In genomic region chr16:3458852-3459361, GRCh38 we compare ENCODE assay signal across 6 cellular contexts. TPM values are rescaled to one million over a fixed set of nuclear protein-coding genes. Genes with fewer than 3 reads are reported as not detected.
DNase-seq lines count a peak whose midpoint lies in the region; ATAC-seq, FAIRE-seq and TF ChIP-seq lines count a peak whose summit lies in the region.

No MANE protein-coding gene starts in this region.

- H3K4ac ChIP-seq in H9 (ENCODE audit: low read depth, low read length), result no peak overlapping the region

- H3K9ac ChIP-seq in H9 (ENCODE audit: extremely low read depth, insufficient read length, low read length), result peak overlapping the region; percentile 86

- H2BK12ac ChIP-seq in H9 (ENCODE audit: insufficient read length, low read depth, low read length), result peak overlapping the region; percentile 43

- H3K4me3 Mint-ChIP-seq in H9, result peak overlapping the region; percentile 92 to 96

- peaks cover 8% of the 10 kb centered on the region; the same call in 1 of the 2 replicates for H3K4me1 ChIP-seq in H9 (ENCODE audit: insufficient read depth, low read length)

- H3K27ac Mint-ChIP-seq in H9, result peak overlapping the region; percentile 87 to 95 (median 94); a peak in 6 of 7 replicates

- no CpG with 5 or more reads among the region's 10 CpGs for WGBS in H9 (ENCODE audit: extremely low coverage, insufficient read length, low lambda C conversion rate)

- peak overlapping the region; percentile 46 for H3K18ac ChIP-seq in H9 (ENCODE audit: insufficient read length, low read depth, low read length)

- H2AK5ac ChIP-seq in H9 (ENCODE audit: insufficient read length, low read length), result no peak overlapping the region

- H3K27me3 ChIP-seq in H9 (ENCODE audit: insufficient read depth, low read length), result no peaks in the 10 kb centered on the region

- peaks cover 34 to 36% of the 10 kb centered on the region in 2 experiments for H3K4me1 Mint-ChIP-seq in H9

- no peak for ATAC-seq in HG03571 (IDR thresholded peaks at IDR 0.05; ENCODE audit: unreplicated experiment)

- H3K14ac ChIP-seq in H9 (ENCODE audit: insufficient read depth, low read length), result peak overlapping the region; percentile 96; the same call in 1 of the 2 replicates

- no peak overlapping the region for H3K23ac ChIP-seq in H9 (ENCODE audit: insufficient read length, low read depth, low read length)

- H3T11ph ChIP-seq in H9 (ENCODE audit: low read length), result no peak overlapping the region

- H4K5ac ChIP-seq in H9 (ENCODE audit: insufficient read length, low read depth, low read length), result no peak overlapping the region

- H3K36me3 Mint-ChIP-seq in H9 (ENCODE audit: insufficient read depth in 1 of 3, low read depth in 3 of 3), result no peaks in the 10 kb centered on the region

- H2BK15ac ChIP-seq in H9 (ENCODE audit: low read depth, low read length), result no peak overlapping the region

- no peak overlapping the region for H4K8ac ChIP-seq in H9 (replicated peaks; ENCODE audit: insufficient read length, low read depth, low read length)

- no peak overlapping the region for H2AFZ ChIP-seq in H9 (ENCODE audit: low read length)

- DNase-seq in H9 (no peak), left kidney (ENCODE audit: low read depth, low spot score) (peak; percentile 83), NCI-H1105 (lab: John Stamatoyannopoulos, UW) (no peak), H54 (ENCODE audit: insufficient read length, low spot score) (no peak)

- H3K27me3 Mint-ChIP-seq in H9 (ENCODE audit: low read depth), result no peaks in the 10 kb centered on the region

- FAIRE-seq in H54 (lab: Jason Lieb, UNC), result no peak

- H3K27ac ChIP-seq in H9 (ENCODE audit: insufficient read length, low read depth, low read length) (no peak overlapping the region), VCaP (peak overlapping the region; percentile 98)

- H3K56ac ChIP-seq in H9 (ENCODE audit: insufficient read length, low read depth, low read length), result no peak overlapping the region

- no peaks in the 10 kb centered on the region for H3K9me3 ChIP-seq in H9 (ENCODE audit: control insufficient read depth, low read depth, low read length)

- no peak for TF ChIP-seq POLR2A in H54 (IDR thresholded peaks at IDR 0.05; ENCODE audit: low read depth, low read length)

- H4K20me1 ChIP-seq in H9 (ENCODE audit: control insufficient read depth, insufficient read depth, insufficient read length), result no peaks in the 10 kb centered on the region

- TF ChIP-seq CTCF in H9 (conservative IDR thresholded peaks at IDR 0.05) (no peak), VCaP (conservative IDR thresholded peaks at IDR 0.05) (no peak)

- no peak overlapping the region for H2BK120ac ChIP-seq in H9 (ENCODE audit: low read depth, low read length, poor library complexity, severe bottlenecking)

- H3K23me2 ChIP-seq in H9 (ENCODE audit: insufficient read length, low read depth, low read length, poor library complexity, severe bottlenecking), result peaks cover 8% of the 10 kb centered on the region

- no peak overlapping the region for H2BK5ac ChIP-seq in H9 (ENCODE audit: insufficient read length, low read length)

- peaks cover 7% of the 10 kb centered on the region for H3K79me1 ChIP-seq in H9 (ENCODE audit: insufficient read depth, low read depth, low read length, poor library complexity, severe bottlenecking)

- no peaks in the 10 kb centered on the region for H3K9me3 Mint-ChIP-seq in H9

- H3K4me2 ChIP-seq in H9 (ENCODE audit: insufficient read depth, insufficient read length, low read length), result peak overlapping the region; percentile 90

- no peak overlapping the region for H4K91ac ChIP-seq in H9 (ENCODE audit: insufficient read length, low read depth, low read length)

- H2BK20ac ChIP-seq in H9 (ENCODE audit: low read depth, low read length, poor library complexity, severe bottlenecking), result no peak overlapping the region

- H3K79me2 ChIP-seq in H9 (ENCODE audit: insufficient read depth, low read length), result peaks cover 20% of the 10 kb centered on the region

RNA-seq across cellular contexts. Expression of gene NAA60, which starts 15.4 kb away (rescaled TPM):
- total RNA-seq in H9 (2021), result 49.3 and 50.4 TPM in 2 replicates

RNA-seq across cellular contexts. Expression of gene ZNF597, which starts 15.6 kb away (rescaled TPM):
- total RNA-seq in H9 (2021), result 3.4 and 3.5 TPM in 2 replicates

RNA-seq across cellular contexts. Expression of gene C16orf90, which starts 36.4 kb away (rescaled TPM):
- total RNA-seq in H9 (2021), result not detected in 2 replicates

RNA-seq across cellular contexts. Expression of gene CLUAP1, which starts 41.9 kb away (rescaled TPM):
- 10.6 and 13.4 TPM in 2 replicates for total RNA-seq in H9 (2021)

RNA-seq across cellular contexts. Expression of gene ZNF174, which starts 57.9 kb away (rescaled TPM):
- total RNA-seq in H9 (2021), result 10.8 and 11.1 TPM in 2 replicates
